In genomic region chr19:53467138-53467502, GRCh38 we compare ENCODE assay signal across 8 cellular contexts. TPM values are rescaled to one million over a fixed set of nuclear protein-coding genes. Genes with fewer than 3 reads are reported as not detected.
DNase-seq lines count a peak whose midpoint lies in the region; ATAC-seq and TF ChIP-seq lines count a peak whose summit lies in the region.

No MANE protein-coding gene starts in this region.

- ATAC-seq in HG03095 (IDR thresholded peaks at IDR 0.05; ENCODE audit: unreplicated experiment) (peak; percentile 24), HG03280 (IDR thresholded peaks at IDR 0.05; ENCODE audit: unreplicated experiment) (no peak), HG03139 (IDR thresholded peaks at IDR 0.05; ENCODE audit: unreplicated experiment) (no peak)
- ATAC-seq in stimulated activated naive CD8-positive, alpha-beta T cell treated with anti-CD3 and anti-CD28 coated beads, Interleukin-15, Interleukin-2, amounts not matched to agents 100 U/mL and 50 U/mL, for 24 hours, result peak; percentile 23

- H3K9me3 Mint-ChIP-seq in activated naive CD8-positive, alpha-beta T cell treated with anti-CD3 and anti-CD28 coated beads for 36 hours, result peaks cover 24% of the 10 kb centered on the region

- TF ChIP-seq CTCF in GM12875 (IDR thresholded peaks at IDR 0.05; ENCODE audit: borderline replicate concordance, insufficient read depth, low read depth, low read length), result no peak

- H3K36me3 Mint-ChIP-seq in activated naive CD8-positive, alpha-beta T cell treated with anti-CD3 and anti-CD28 coated beads for 36 hours, result peaks cover 48% of the 10 kb centered on the region

- H3K27ac Mint-ChIP-seq in activated naive CD8-positive, alpha-beta T cell treated with anti-CD3 and anti-CD28 coated beads for 36 hours, result peak overlapping the region; percentile 87

- peaks cover 12% of the 10 kb centered on the region for H3K4me1 Mint-ChIP-seq in activated naive CD8-positive, alpha-beta T cell treated with anti-CD3 and anti-CD28 coated beads for 36 hours

- peak overlapping the region; percentile 56 for H3K4me3 ChIP-seq in GM12875 (ENCODE audit: low read depth, low read length)

- DNase-seq in activated naive CD8-positive, alpha-beta T cell treated with anti-CD3 and anti-CD28 coated beads for 36 hours, result peak; percentile 8
- peak; percentile 26 for DNase-seq in iPS-NIHi11 (ENCODE audit: low spot score)
- no peak for DNase-seq in stimulated activated naive CD8-positive, alpha-beta T cell treated with anti-CD3 and anti-CD28 coated beads, Interleukin-15, Interleukin-2, amounts not matched to agents 100 U/mL and 50 U/mL, for 24 hours
- DNase-seq in NCI-H2196 (lab: John Stamatoyannopoulos, UW; ENCODE audit: unreplicated experiment), result no peak

- peak overlapping the region; percentile 90 for H3K4me3 Mint-ChIP-seq in activated naive CD8-positive, alpha-beta T cell treated with anti-CD3 and anti-CD28 coated beads for 36 hours

- H3K27me3 Mint-ChIP-seq in activated naive CD8-positive, alpha-beta T cell treated with anti-CD3 and anti-CD28 coated beads for 36 hours, result peaks cover 28% of the 10 kb centered on the region

RNA-seq across cellular contexts. Expression of gene ZNF813, which starts 0.4 kb away (rescaled TPM):
- total RNA-seq in activated naive CD8-positive, alpha-beta T cell treated with anti-CD3 and anti-CD28 coated beads for 36 hours, result 1 to 10 TPM; 8.3 to 8.6 TPM

RNA-seq across cellular contexts. Expression of gene ZNF761, which starts 35.3 kb away (rescaled TPM):
- total RNA-seq in activated naive CD8-positive, alpha-beta T cell treated with anti-CD3 and anti-CD28 coated beads for 36 hours, result 10 to 100 TPM; 10.9 to 12.4 TPM

Comparison
In these comparisons a context has a peak if more than half of its experiments do, and no peak if none do; other contexts are left out.
1. ATAC-seq: peak in HG03095 (single experiment) and stimulated activated naive CD8-positive, alpha-beta T cell treated with anti-CD3 and anti-CD28 coated beads, Interleukin-15, Interleukin-2, amounts not matched to agents 100 U/mL and 50 U/mL, for 24 hours (single experiment); none in HG03280 (single experiment) and HG03139 (single experiment).
2. DNase-seq: peak in activated naive CD8-positive, alpha-beta T cell treated with anti-CD3 and anti-CD28 coated beads for 36 hours (single experiment) and iPS-NIHi11 (single experiment); none in stimulated activated naive CD8-positive, alpha-beta T cell treated with anti-CD3 and anti-CD28 coated beads, Interleukin-15, Interleukin-2, amounts not matched to agents 100 U/mL and 50 U/mL, for 24 hours (single experiment) and NCI-H2196 (single experiment).